In the genomic region with DNA sequence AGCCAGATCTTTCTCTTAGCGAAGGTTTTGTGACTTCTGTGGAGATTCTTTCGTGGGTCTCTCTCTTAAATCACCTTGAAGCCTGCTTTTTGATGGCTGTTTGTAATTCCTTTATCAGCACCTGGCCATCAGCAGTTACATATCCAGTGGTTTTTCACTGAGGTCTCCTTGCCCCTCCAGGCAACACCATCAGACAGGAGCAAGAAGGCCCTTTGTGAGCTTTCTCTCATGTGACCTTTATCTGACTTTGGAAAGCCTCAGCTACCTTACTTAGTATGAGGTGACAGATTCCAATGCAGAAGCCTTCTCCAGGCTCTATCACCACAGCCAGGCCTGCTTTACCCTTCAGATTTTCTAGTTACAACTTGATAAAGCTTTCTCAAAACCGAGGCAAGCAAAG, we compare ENCODE assay signal across 17 cellular contexts. TPM values are rescaled to one million over a fixed set of nuclear protein-coding genes. Genes with fewer than 3 reads are reported as not detected.
"Had no signal": no experiment of that assay in that cellular context is flagged by ENCODE, and none has a peak within 500 bp of the region (broad histone marks: within the 10 kb centered on the region; RNA-seq: fewer than 3 reads in every experiment).

No MANE protein-coding gene starts in this region.

- H3K4me1 ChIP-seq: gastrocnemius medialis, lower lobe of right lung, prostate gland had no signal

- H3K27me3 ChIP-seq: esophagus squamous epithelium, gastrocnemius medialis, neutrophil, ovary had no signal

- H3K36me3 ChIP-seq: esophagus squamous epithelium, gastrocnemius medialis, lower lobe of right lung, neutrophil, ovary, prostate gland had no signal

- DNase-seq: activated CD4-positive, alpha-beta T cell treated with anti-CD3 and anti-CD28 coated beads for 1 hour; activated CD4-positive, alpha-beta T cell treated with anti-CD3 and anti-CD28 coated beads, Interleukin-2, amount 50 U/mL, for 1 hour; activated CD8-positive, alpha-beta T cell treated with anti-CD3 and anti-CD28 coated beads, Interleukin-2, amount 10 ng/mL, durations not matched to agents 7 days and 5 days; activated naive CD4-positive, alpha-beta T cell treated with Interleukin-2 at 50 U/mL for 16 hours; activated naive CD8-positive, alpha-beta T cell treated with anti-CD3 and anti-CD28 coated beads for 36 hours; esophagus squamous epithelium; gastrocnemius medialis; hypothalamus; lower lobe of right lung; ovary; stimulated activated CD4-positive, alpha-beta T cell treated with anti-CD3 and anti-CD28 coated beads, Interleukin-4, amount 100 ng/mL, for 1 hour; stimulated activated naive CD4-positive, alpha-beta T cell; T-helper 1 cell had no signal

- H3K9me3 ChIP-seq: esophagus squamous epithelium, gastrocnemius medialis, lower lobe of right lung, neutrophil, ovary, prostate gland had no signal

- H3K4me3 ChIP-seq: esophagus squamous epithelium, gastrocnemius medialis, lower lobe of right lung, ovary, prostate gland had no signal

- ATAC-seq: activated CD8-positive, alpha-beta T cell treated with anti-CD3 and anti-CD28 coated beads, Interleukin-2, amount 10 ng/mL, durations not matched to agents 7 days and 5 days; gastrocnemius medialis; left lobe of liver; lower lobe of right lung; natural killer cell treated with Interleukin-12 subunit alpha and Interleukin-12 subunit beta and Interleukin-15 and Interleukin-18, amount 100 ng/mL, for 72 hours had no signal

- H3K27ac ChIP-seq: esophagus squamous epithelium, gastrocnemius medialis, lower lobe of right lung, neutrophil, ovary, prostate gland had no signal

RNA-seq across cellular contexts. Expression of gene P3H2, which starts 30.0 kb away (rescaled TPM):
- total RNA-seq: activated CD8-positive, alpha-beta T cell treated with anti-CD3 and anti-CD28 coated beads, Interleukin-2, amount 10 ng/mL, durations not matched to agents 7 days and 5 days; activated naive CD8-positive, alpha-beta T cell treated with anti-CD3 and anti-CD28 coated beads for 36 hours; natural killer cell treated with Interleukin-12 subunit alpha and Interleukin-12 subunit beta and Interleukin-15 and Interleukin-18, amount 100 ng/mL, for 72 hours had no signal
